ENCODE assay signal across 27 cellular contexts in genomic region chr15:76987276-76987675, GRCh38. TPM values are rescaled to one million over a fixed set of nuclear protein-coding genes. Genes with fewer than 3 reads are reported as not detected.
DNase-seq lines count a peak whose midpoint lies in the region; ATAC-seq, FAIRE-seq and TF ChIP-seq lines count a peak whose summit lies in the region.
"Had no signal": no experiment of that assay in that cellular context is flagged by ENCODE, and none has a peak within 500 bp of the region (broad histone marks: within the 10 kb centered on the region; RNA-seq: fewer than 3 reads in every experiment).

No MANE protein-coding gene starts in this region.

- H3K9me3 ChIP-seq in BLaER1 treated with 17β-estradiol and CSF1 and Interleukin-3, amounts not matched to agents 10 nM and 100 nM (replicated peaks in 1 of 11) = no peaks in the 10 kb centered on the region
- H3K9me3 ChIP-seq: ascending aorta, prostate gland had no signal

- no peak for DNase-seq in T-helper 1 cell
- DNase-seq in activated CD8-positive, alpha-beta memory T cell treated with anti-CD3 and anti-CD28 coated beads, Interleukin-2, amount 10 ng/mL, durations not matched to agents 7 days and 5 days = peak; percentile 40
- DNase-seq in coronary artery (ENCODE audit: low spot score) = peak; percentile 24
- DNase-seq in GM12891 (ENCODE audit: insufficient read length, low spot score) = no peak
- DNase-seq: activated effector memory CD4-positive, alpha-beta T cell treated with anti-CD3 and anti-CD28 coated beads, Interleukin-2, amount 50 U/mL, for 16 hours; caudate nucleus; GM23248; KG1; MM.1S; NCI-H1417 treated with DMSO at 0.1 percent for 48 hours; NCI-H2081 treated with DMSO at 0.1 percent for 48 hours; NCI-H446; T1000 had no signal

- H3K27ac Mint-ChIP-seq in T-helper 1 cell treated with Interleukin-12 subunit alpha and Interleukin-12 subunit beta and Interleukin-4 antibody, amounts not matched to agents 30 μg/mL and 1 μg/mL, for 36 hours = peak overlapping the region; percentile 100
- peak overlapping the region; percentile 100 for H3K27ac Mint-ChIP-seq in activated CD8-positive, alpha-beta memory T cell treated with anti-CD3 and anti-CD28 coated beads, Interleukin-2, amount 10 ng/mL, durations not matched to agents 7 days and 5 days
- H3K27ac Mint-ChIP-seq: type B pancreatic cell had no signal

- H3K4me3 ChIP-seq in BLaER1 treated with 17β-estradiol and CSF1 and Interleukin-3, amounts not matched to agents 10 nM and 100 nM = no peak overlapping the region
- no peak overlapping the region for H3K4me3 ChIP-seq in coronary artery
- H3K4me3 ChIP-seq: ascending aorta, dorsolateral prefrontal cortex, GM23248, lung, prostate gland had no signal

- ATAC-seq in activated CD8-positive, alpha-beta memory T cell treated with anti-CD3 and anti-CD28 coated beads, Interleukin-2, amount 10 ng/mL, durations not matched to agents 7 days and 5 days = peak; percentile 4
- no peak for ATAC-seq in GM21723 (IDR thresholded peaks at IDR 0.05; ENCODE audit: unreplicated experiment)
- ATAC-seq in HG02852 (IDR thresholded peaks at IDR 0.05; ENCODE audit: unreplicated experiment) = no peak
- ATAC-seq: Right ventricle myocardium inferior had no signal

- CTCF ChIA-PET in activated CD8-positive, alpha-beta memory T cell treated with anti-CD3 and anti-CD28 coated beads, Interleukin-2, amount 10 ng/mL, durations not matched to agents 7 days and 5 days (lab: Charles Lee) = interaction anchor here (0.7 to 4.5 kb wide), 10 partner anchors 9 to 343 kb away, joined by 4 to 29 read pairs (median 9); partner anchors contain the start of gene PSTPIP1

- H3K36me3 ChIP-seq in BLaER1 treated with 17β-estradiol and CSF1 and Interleukin-3, amounts not matched to agents 10 nM and 100 nM = no peaks in the 10 kb centered on the region
- H3K36me3 ChIP-seq: ascending aorta, prostate gland had no signal

- H3K4me1 ChIP-seq in BLaER1 treated with 17β-estradiol and CSF1 and Interleukin-3, amounts not matched to agents 10 nM and 100 nM = peaks cover 48 to 100% (median 99%) of the 10 kb centered on the region in 10 experiments
- H3K4me1 ChIP-seq: ascending aorta, prostate gland had no signal

- no peak for TF ChIP-seq POLR2A in GM12891 (IDR thresholded peaks at IDR 0.05; ENCODE audit: low read depth, low read length)

- no peaks in the 10 kb centered on the region for H4K20me1 ChIP-seq in BLaER1 treated with 17β-estradiol and CSF1 and Interleukin-3, amounts not matched to agents 10 nM and 100 nM

- H3K27me3 Mint-ChIP-seq in T-helper 1 cell treated with Interleukin-12 subunit alpha and Interleukin-12 subunit beta and Interleukin-4 antibody, amounts not matched to agents 30 μg/mL and 1 μg/mL, for 36 hours (ENCODE audit: low read depth) = no peaks in the 10 kb centered on the region
- no peaks in the 10 kb centered on the region for H3K27me3 Mint-ChIP-seq in activated CD8-positive, alpha-beta memory T cell treated with anti-CD3 and anti-CD28 coated beads, Interleukin-2, amount 10 ng/mL, durations not matched to agents 7 days and 5 days
- H3K27me3 Mint-ChIP-seq: type B pancreatic cell had no signal

- FAIRE-seq in GM12891 (lab: Jason Lieb, UNC) = no peak
- FAIRE-seq: G401.6 had no signal

- H3K9ac ChIP-seq in BLaER1 treated with 17β-estradiol and CSF1 and Interleukin-3, amounts not matched to agents 10 nM and 100 nM = peak overlapping the region in 10 of 11 experiments; percentile 7 to 87 (median 82); a peak in 12 of 22 replicates
- H3K9ac ChIP-seq: GM23248 had no signal

- H3K4me2 ChIP-seq in BLaER1 treated with 17β-estradiol and CSF1 and Interleukin-3, amounts not matched to agents 10 nM and 100 nM = peak overlapping the region; percentile 92 to 100 (median 99); a peak in 20 of 22 replicates

- peak overlapping the region; percentile 91 to 99 (median 94); a peak in 19 of 22 replicates for H3K27ac ChIP-seq in BLaER1 treated with 17β-estradiol and CSF1 and Interleukin-3, amounts not matched to agents 10 nM and 100 nM
- no peak overlapping the region for H3K27ac ChIP-seq in coronary artery
- H3K27ac ChIP-seq: 22Rv1, ascending aorta, dorsolateral prefrontal cortex, epithelial cell of prostate, GM23248, prostate gland had no signal

- H3K4me1 Mint-ChIP-seq in T-helper 1 cell treated with Interleukin-12 subunit alpha and Interleukin-12 subunit beta and Interleukin-4 antibody, amounts not matched to agents 30 μg/mL and 1 μg/mL, for 36 hours (ENCODE audit: low read depth) = peaks cover 64% of the 10 kb centered on the region
- H3K4me1 Mint-ChIP-seq in activated CD8-positive, alpha-beta memory T cell treated with anti-CD3 and anti-CD28 coated beads, Interleukin-2, amount 10 ng/mL, durations not matched to agents 7 days and 5 days = peaks cover 59% of the 10 kb centered on the region

- no peak overlapping the region for H3K4me3 Mint-ChIP-seq in T-helper 1 cell treated with Interleukin-12 subunit alpha and Interleukin-12 subunit beta and Interleukin-4 antibody, amounts not matched to agents 30 μg/mL and 1 μg/mL, for 36 hours
- H3K4me3 Mint-ChIP-seq in activated CD8-positive, alpha-beta memory T cell treated with anti-CD3 and anti-CD28 coated beads, Interleukin-2, amount 10 ng/mL, durations not matched to agents 7 days and 5 days = no peak overlapping the region
- H3K4me3 Mint-ChIP-seq: type B pancreatic cell had no signal

- no peaks in the 10 kb centered on the region for H3K9me3 Mint-ChIP-seq in T-helper 1 cell treated with Interleukin-12 subunit alpha and Interleukin-12 subunit beta and Interleukin-4 antibody, amounts not matched to agents 30 μg/mL and 1 μg/mL, for 36 hours
- H3K9me3 Mint-ChIP-seq in activated CD8-positive, alpha-beta memory T cell treated with anti-CD3 and anti-CD28 coated beads, Interleukin-2, amount 10 ng/mL, durations not matched to agents 7 days and 5 days (ENCODE audit: low read depth) = no peaks in the 10 kb centered on the region
- H3K9me3 Mint-ChIP-seq: type B pancreatic cell had no signal

- no peak for TF ChIP-seq CTCF in coronary artery (IDR thresholded peaks at IDR 0.05)

- H3K27me3 ChIP-seq in BLaER1 treated with 17β-estradiol and CSF1 and Interleukin-3, amounts not matched to agents 10 nM and 100 nM = no peaks in the 10 kb centered on the region
- H3K27me3 ChIP-seq: ascending aorta, dorsolateral prefrontal cortex had no signal

- no peaks in the 10 kb centered on the region for H3K36me3 Mint-ChIP-seq in T-helper 1 cell treated with Interleukin-12 subunit alpha and Interleukin-12 subunit beta and Interleukin-4 antibody, amounts not matched to agents 30 μg/mL and 1 μg/mL, for 36 hours (ENCODE audit: low read depth)
- H3K36me3 Mint-ChIP-seq in activated CD8-positive, alpha-beta memory T cell treated with anti-CD3 and anti-CD28 coated beads, Interleukin-2, amount 10 ng/mL, durations not matched to agents 7 days and 5 days = no peaks in the 10 kb centered on the region
- H3K36me3 Mint-ChIP-seq: type B pancreatic cell had no signal

TF ChIP-seq in GM12891, 5 proteins besides CTCF, POLR2A, EP300 and RAD21:
- TF ChIP-seq PAX5 (IDR thresholded peaks at IDR 0.05; ENCODE audit: insufficient read depth, low read length, severe bottlenecking) = no peak
- no peak for TF ChIP-seq POLR2AphosphoS5 (IDR thresholded peaks at IDR 0.05; ENCODE audit: low read depth, low read length)
- TF ChIP-seq SPI1 (IDR thresholded peaks at IDR 0.05; ENCODE audit: low read depth, low read length) = no peak
- no peak for TF ChIP-seq POU2F2 (IDR thresholded peaks at IDR 0.05; ENCODE audit: low read depth, low read length)
- no peak for TF ChIP-seq TAF1 (IDR thresholded peaks at IDR 0.05; ENCODE audit: low read depth, low read length)

RNA-seq across cellular contexts. Expression of gene PSTPIP1, which starts 7.7 kb away (rescaled TPM):
- total RNA-seq in activated CD8-positive, alpha-beta memory T cell treated with anti-CD3 and anti-CD28 coated beads, Interleukin-2, amount 10 ng/mL, durations not matched to agents 7 days and 5 days = 100 to 1,000 TPM; 157 to 255 TPM
- 5.2 TPM for polyA plus RNA-seq in GM12891 (2012; ENCODE audit: low read depth, missing spikeins)
- total RNA-seq: GM23248, kidney epithelial cell had no signal

RNA-seq across cellular contexts. Expression of gene RCN2, which starts 55.7 kb away (rescaled TPM):
- 10 to 100 TPM; 22.5 to 28.6 TPM for total RNA-seq in activated CD8-positive, alpha-beta memory T cell treated with anti-CD3 and anti-CD28 coated beads, Interleukin-2, amount 10 ng/mL, durations not matched to agents 7 days and 5 days
- polyA plus RNA-seq in GM12891 (2012; ENCODE audit: low read depth, missing spikeins) = 6.1 TPM

Comparison
In these comparisons a context has a peak if more than half of its experiments do, and no peak if none do; other contexts are left out.
1. DNase-seq: peak in activated CD8-positive, alpha-beta memory T cell treated with anti-CD3 and anti-CD28 coated beads, Interleukin-2, amount 10 ng/mL, durations not matched to agents 7 days and 5 days (single experiment) and coronary artery (single experiment); none in T-helper 1 cell (0 of 5) and GM12891 (single experiment).
2. H3K27ac ChIP-seq: peak in BLaER1 treated with 17β-estradiol and CSF1 and Interleukin-3, amounts not matched to agents 10 nM and 100 nM (11 of 11); none in coronary artery (0 of 2).